In genomic region chr6:24043848-24044247, GRCh38 we compare ENCODE assay signal across 23 cellular contexts.
"Had no signal": no experiment of that assay in that cellular context is flagged by ENCODE, and none has a peak within 500 bp of the region (broad histone marks: within the 10 kb centered on the region; RNA-seq: fewer than 3 reads in every experiment).

No MANE protein-coding gene starts in this region.

- H3K27ac ChIP-seq: coronary artery, dorsolateral prefrontal cortex, esophagus muscularis mucosa, foreskin keratinocyte, gastroesophageal sphincter, heart left ventricle, hepatocyte, left lung, lower lobe of right lung had no signal

- H3K4me3 ChIP-seq: coronary artery, dorsolateral prefrontal cortex, esophagus muscularis mucosa, gastroesophageal sphincter, heart left ventricle, hepatocyte, left lung, lower lobe of right lung, mucosa of descending colon had no signal

- H2AFZ ChIP-seq: hepatocyte had no signal

- FAIRE-seq: colon, endothelial cell of umbilical vein, frontal cortex had no signal

- DNase-seq: dermis blood vessel endothelial cell; dorsolateral prefrontal cortex; effector CD4-positive, alpha-beta T cell; effector memory CD4-positive, alpha-beta T cell; foreskin keratinocyte; heart left ventricle; hypothalamus; immature natural killer cell; islet precursor cell; left cardiac atrium; left lung; left ventricle myocardium superior; lower lobe of right lung; mesenchymal stem cell; mucosa of descending colon; naive B cell had no signal

- H3K4me1 ChIP-seq: esophagus muscularis mucosa, foreskin keratinocyte, gastroesophageal sphincter, heart left ventricle, left lung, lower lobe of right lung had no signal

- H3K4me2 ChIP-seq: hepatocyte had no signal

- H3K36me3 ChIP-seq: esophagus muscularis mucosa, gastroesophageal sphincter, heart left ventricle, left lung, lower lobe of right lung had no signal

- H3K27me3 ChIP-seq: dorsolateral prefrontal cortex, esophagus muscularis mucosa, foreskin keratinocyte, gastroesophageal sphincter, heart left ventricle, hepatocyte, left lung had no signal

- ATAC-seq: foreskin keratinocyte, gastroesophageal sphincter, heart left ventricle, left cardiac atrium, left lung, left ventricle myocardium superior, lower lobe of right lung, mucosa of descending colon had no signal

- H3K9me3 ChIP-seq: lower lobe of right lung, mucosa of descending colon had no signal
